ENCODE assay signal across 16 cellular contexts in the genomic region with DNA sequence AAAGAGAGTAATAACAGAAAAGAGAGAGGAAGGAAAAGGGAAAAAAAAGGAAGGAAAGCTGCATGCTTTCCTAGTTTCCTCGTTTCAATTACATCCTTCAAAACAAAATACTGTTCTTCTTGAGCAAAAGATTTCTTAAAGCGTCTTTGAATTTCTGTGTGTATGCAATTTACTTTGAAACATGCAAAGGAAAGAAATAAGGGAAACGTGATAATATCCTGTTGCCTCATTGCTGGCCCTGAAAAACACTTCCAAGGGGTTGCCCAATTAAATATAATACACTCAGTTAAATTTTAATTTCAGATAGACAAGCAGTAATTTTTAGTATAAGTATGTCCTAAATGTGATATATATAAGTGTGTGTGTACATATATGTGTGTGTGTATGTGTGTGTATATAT. TPM values are rescaled to one million over a fixed set of nuclear protein-coding genes. Genes with fewer than 3 reads are reported as not detected.
DNase-seq lines count a peak whose midpoint lies in the region; ATAC-seq and TF ChIP-seq lines count a peak whose summit lies in the region.
"Had no signal": no experiment of that assay in that cellular context is flagged by ENCODE, and none has a peak within 500 bp of the region (broad histone marks: within the 10 kb centered on the region; RNA-seq: fewer than 3 reads in every experiment).

No MANE protein-coding gene starts in this region.

- no peaks in the 10 kb centered on the region for H3K36me3 ChIP-seq in ACC112 (ENCODE audit: insufficient read depth, low read length)
- peaks cover 4% of the 10 kb centered on the region; the same call in 1 of the 2 replicates for H3K36me3 ChIP-seq in SJSA1
- no peaks in the 10 kb centered on the region for H3K36me3 ChIP-seq in osteoblast (ENCODE audit: insufficient read depth, low read length)

- H3K4me3 ChIP-seq in ACC112 (ENCODE audit: low read depth, low read length) (no peak overlapping the region), SJSA1 (no peak overlapping the region), osteoblast (ENCODE audit: insufficient read depth, low read length) (no peak overlapping the region)

- H3K27ac ChIP-seq in ACC112 (ENCODE audit: low read depth, low read length) (peak overlapping the region; percentile 80), SJSA1 (peak overlapping the region; percentile 87), osteoblast (ENCODE audit: low read depth, low read length) (peak overlapping the region; percentile 85)
- H3K27ac ChIP-seq: parathyroid adenoma had no signal

- H3K4me1 ChIP-seq in ACC112 (ENCODE audit: control insufficient read depth, insufficient read depth, low read length, unreplicated experiment) (peaks cover 42% of the 10 kb centered on the region), SJSA1 (replicated peaks) (peaks cover 59% of the 10 kb centered on the region), osteoblast (ENCODE audit: insufficient read depth, low read length) (peaks cover 45% of the 10 kb centered on the region)
- H3K4me1 ChIP-seq: parathyroid adenoma had no signal

- no peaks in the 10 kb centered on the region for H3K9me3 Mint-ChIP-seq in activated CD4-positive, alpha-beta T cell treated with anti-CD3 and anti-CD28 coated beads, Interleukin-2, amount 10 ng/mL, durations not matched to agents 24 days and 14 days
- H3K9me3 Mint-ChIP-seq: activated naive CD8-positive, alpha-beta T cell treated with anti-CD3 and anti-CD28 coated beads for 36 hours; activated T-cell treated with anti-CD3 and anti-CD28 coated beads, Interleukin-2, amount 50 U/mL, for 24 hours; stimulated activated effector memory CD8-positive, alpha-beta T cell treated with anti-CD3 and anti-CD28 coated beads, Interleukin-12 subunit alpha, Interleukin-12 subunit beta, amount 100 ng/mL, for 72 hours had no signal

- intact Hi-C loops in activated CD4-positive, alpha-beta T cell treated with anti-CD3 and anti-CD28 coated beads, Interleukin-2, amount 10 ng/mL, durations not matched to agents 24 days and 14 days (cut with micrococcal nuclease): no loop called here
- intact Hi-C loops in sciatic nerve (cut with DNase I): no loop called here

- peak overlapping the region; percentile 60 for H3K4me2 ChIP-seq in osteoblast (ENCODE audit: insufficient read depth, low read length)

- H4K20me1 ChIP-seq in osteoblast (ENCODE audit: insufficient read depth, low read length): no peaks in the 10 kb centered on the region

- H3K9me3 ChIP-seq in SJSA1 (replicated peaks) (no peaks in the 10 kb centered on the region), osteoblast (ENCODE audit: low read depth, low read length) (no peaks in the 10 kb centered on the region)

- no peak overlapping the region for H3K27ac Mint-ChIP-seq in activated CD4-positive, alpha-beta T cell treated with anti-CD3 and anti-CD28 coated beads, Interleukin-2, amount 10 ng/mL, durations not matched to agents 24 days and 14 days
- H3K27ac Mint-ChIP-seq: activated naive CD8-positive, alpha-beta T cell treated with anti-CD3 and anti-CD28 coated beads for 36 hours; activated T-cell treated with anti-CD3 and anti-CD28 coated beads, Interleukin-2, amount 50 U/mL, for 24 hours; stimulated activated effector memory CD8-positive, alpha-beta T cell treated with anti-CD3 and anti-CD28 coated beads, Interleukin-12 subunit alpha, Interleukin-12 subunit beta, amount 100 ng/mL, for 72 hours had no signal

- DNase-seq in SJSA1 (ENCODE audit: low read depth in 1 of 2, low spot score in 2 of 2) (no peak), fibroblast of gingiva (ENCODE audit: low read depth) (peak; percentile 43), osteoblast (ENCODE audit: insufficient read length, low spot score, missing footprints) (no peak), GM13976 (ENCODE audit: low spot score) (no peak), sciatic nerve (ENCODE audit: low spot score) (no peak)
- no peak for DNase-seq in activated CD4-positive, alpha-beta T cell treated with anti-CD3 and anti-CD28 coated beads, Interleukin-2, amount 10 ng/mL, durations not matched to agents 24 days and 14 days
- no peak for DNase-seq in activated CD4-positive, alpha-beta T cell treated with anti-CD3 and anti-CD28 coated beads, Interleukin-2, amount 50 U/mL, for 1 hour
- DNase-seq: activated CD4-positive, alpha-beta T cell treated with anti-CD3 and anti-CD28 coated beads, Interleukin-2, amount 50 U/mL, for 4 hours; activated naive CD8-positive, alpha-beta T cell treated with anti-CD3 and anti-CD28 coated beads for 36 hours; activated T-cell treated with anti-CD3 and anti-CD28 coated beads, Interleukin-2, amount 50 U/mL, for 24 hours; effector CD8-positive, alpha-beta T cell; NCI-H82 had no signal

- H3K27me3 Mint-ChIP-seq in activated CD4-positive, alpha-beta T cell treated with anti-CD3 and anti-CD28 coated beads, Interleukin-2, amount 10 ng/mL, durations not matched to agents 24 days and 14 days: peaks cover 24% of the 10 kb centered on the region

- no peaks in the 10 kb centered on the region for H3K27me3 ChIP-seq in ACC112 (ENCODE audit: insufficient read depth, low read length)
- H3K27me3 ChIP-seq in SJSA1 (replicated peaks): no peaks in the 10 kb centered on the region
- H3K27me3 ChIP-seq in osteoblast (ENCODE audit: insufficient read depth, low read length): no peaks in the 10 kb centered on the region

- H3K36me3 Mint-ChIP-seq in activated CD4-positive, alpha-beta T cell treated with anti-CD3 and anti-CD28 coated beads, Interleukin-2, amount 10 ng/mL, durations not matched to agents 24 days and 14 days (ENCODE audit: low read depth): no peaks in the 10 kb centered on the region
- H3K36me3 Mint-ChIP-seq: activated naive CD8-positive, alpha-beta T cell treated with anti-CD3 and anti-CD28 coated beads for 36 hours; stimulated activated effector memory CD8-positive, alpha-beta T cell treated with anti-CD3 and anti-CD28 coated beads, Interleukin-12 subunit alpha, Interleukin-12 subunit beta, amount 100 ng/mL, for 72 hours had no signal

- H3K4me1 Mint-ChIP-seq in activated CD4-positive, alpha-beta T cell treated with anti-CD3 and anti-CD28 coated beads, Interleukin-2, amount 10 ng/mL, durations not matched to agents 24 days and 14 days: peaks cover 5% of the 10 kb centered on the region
- H3K4me1 Mint-ChIP-seq: activated naive CD8-positive, alpha-beta T cell treated with anti-CD3 and anti-CD28 coated beads for 36 hours; stimulated activated effector memory CD8-positive, alpha-beta T cell treated with anti-CD3 and anti-CD28 coated beads, Interleukin-12 subunit alpha, Interleukin-12 subunit beta, amount 100 ng/mL, for 72 hours had no signal

- no peaks in the 10 kb centered on the region for H3K79me2 ChIP-seq in ACC112 (ENCODE audit: control insufficient read depth, insufficient read depth, low read length, unreplicated experiment)
- no peaks in the 10 kb centered on the region for H3K79me2 ChIP-seq in osteoblast (ENCODE audit: insufficient read depth, low read length)
- H3K79me2 ChIP-seq: parathyroid adenoma had no signal

- H2AFZ ChIP-seq in ACC112 (ENCODE audit: low read length, unreplicated experiment) (peak overlapping the region; percentile 92), osteoblast (ENCODE audit: low read length) (peak overlapping the region; percentile 75)
- H2AFZ ChIP-seq: parathyroid adenoma had no signal

- no peak overlapping the region for H3K4me3 Mint-ChIP-seq in activated CD4-positive, alpha-beta T cell treated with anti-CD3 and anti-CD28 coated beads, Interleukin-2, amount 10 ng/mL, durations not matched to agents 24 days and 14 days
- H3K4me3 Mint-ChIP-seq: activated naive CD8-positive, alpha-beta T cell treated with anti-CD3 and anti-CD28 coated beads for 36 hours; activated T-cell treated with anti-CD3 and anti-CD28 coated beads, Interleukin-2, amount 50 U/mL, for 24 hours; stimulated activated effector memory CD8-positive, alpha-beta T cell treated with anti-CD3 and anti-CD28 coated beads, Interleukin-12 subunit alpha, Interleukin-12 subunit beta, amount 100 ng/mL, for 72 hours had no signal

- ATAC-seq in sciatic nerve: no peak
- ATAC-seq: Panc1; stimulated activated effector memory CD8-positive, alpha-beta T cell treated with anti-CD3 and anti-CD28 coated beads, Interleukin-12 subunit alpha, Interleukin-12 subunit beta, amount 100 ng/mL, for 72 hours had no signal

- in situ Hi-C loops in GM13976 (cut with MboI; ENCODE audit: low sequenced_read_pairs, unreplicated experiment): no loop called here

- TF ChIP-seq CTCF in osteoblast (IDR thresholded peaks at IDR 0.05; ENCODE audit: extremely low read depth, low read depth, low read length) (no peak), GM13976 (IDR thresholded peaks at IDR 0.05; ENCODE audit: borderline replicate concordance, control extremely low read depth, extremely low read depth, insufficient read depth, missing control alignments) (no peak)

RNA-seq across cellular contexts. Expression of a gene that starts 51.2 kb away (rescaled TPM):
- total RNA-seq in SJSA1 (2014; rRNA removed; shearing (Covaris generic)): 39.2 and 47.9 TPM in 2 replicates
- total RNA-seq in osteoblast (22.7 and 35.5 TPM in 2 replicates), sciatic nerve (38.1 TPM)
- not detected in 2 replicates for total RNA-seq in activated CD4-positive, alpha-beta T cell treated with anti-CD3 and anti-CD28 coated beads, Interleukin-2, amount 10 ng/mL, durations not matched to agents 24 days and 14 days

Comparison
In these comparisons a context has a peak if more than half of its experiments do, and no peak if none do; other contexts are left out.
1. RNA of a gene that starts 51.2 kb away (total RNA-seq): 39.2 to 47.9 TPM in SJSA1, 38.1 TPM in sciatic nerve (single experiment) and 22.7 to 35.5 TPM in osteoblast; not detected in activated CD4-positive, alpha-beta T cell treated with anti-CD3 and anti-CD28 coated beads, Interleukin-2, amount 10 ng/mL, durations not matched to agents 24 days and 14 days; every median in the first group is over 10 times any median in the second.
2. Peak in every context shown above with its lines, with median percentiles within 50 percentile points of each other: H3K27ac ChIP-seq.